In the genomic region with DNA sequence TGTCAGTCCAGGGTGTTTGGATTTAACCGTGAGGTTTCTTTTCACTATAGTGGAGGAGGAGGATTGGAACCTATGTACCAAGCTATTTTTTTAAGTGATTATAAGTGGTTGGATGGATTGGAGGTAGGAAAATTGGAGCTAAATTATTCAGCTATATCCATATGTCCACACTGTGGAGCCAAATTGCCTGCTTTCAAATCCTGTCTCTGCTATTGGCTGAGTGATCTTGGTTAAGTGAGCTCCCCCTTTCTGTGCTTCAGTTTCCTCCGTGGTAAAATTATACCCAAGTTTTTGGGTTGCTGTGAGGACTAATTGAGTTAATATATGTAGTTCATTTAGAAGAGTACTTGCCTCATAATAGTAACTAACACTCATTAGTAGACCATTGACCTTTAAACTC, we compare ENCODE assay signal across 10 cellular contexts. TPM values are rescaled to one million over a fixed set of nuclear protein-coding genes. Genes with fewer than 3 reads are reported as not detected.
A peak's percentile ranks its signal among the peaks of the same experiment; 100 is the strongest.
DNase-seq lines count a peak whose midpoint lies in the region; ATAC-seq and TF ChIP-seq lines count a peak whose summit lies in the region.
"Had no signal": no experiment of that assay in that cellular context is flagged by ENCODE, and none has a peak within 500 bp of the region (broad histone marks: within the 10 kb centered on the region; RNA-seq: fewer than 3 reads in every experiment).

No MANE protein-coding gene starts in this region.

- CTCF ChIA-PET in MCF 10A (lab: Yijun Ruan, JAX) = interaction anchor here (0.5 to 5.9 kb wide), 27 partner anchors 11 to 463 kb away, joined by 3 to 46 read pairs (median 4); partner anchors contain the start of genes ASPN and OGN

- no TSS peak for BruUV-seq in MCF 10A (replicated peaks; lab: Mats Ljungman, UMichigan)

- peaks cover 0 to 4% of the 10 kb centered on the region in 2 donors for H3K4me1 ChIP-seq in breast epithelium

- H3K4me3 Mint-ChIP-seq in MCF 10A (ENCODE audit: unreplicated experiment) (no peak overlapping the region), type B pancreatic cell (no peak overlapping the region)

- H3K36me3 ChIP-seq in breast epithelium = no peaks in the 10 kb centered on the region
- H3K36me3 ChIP-seq: transverse colon had no signal

- no peaks in the 10 kb centered on the region for H3K9me3 ChIP-seq in breast epithelium
- H3K9me3 ChIP-seq: transverse colon had no signal

- no peaks in the 10 kb centered on the region for H3K27me3 ChIP-seq in breast epithelium
- H3K27me3 ChIP-seq: transverse colon had no signal

- H3K27ac Mint-ChIP-seq in MCF 10A (ENCODE audit: low read depth, unreplicated experiment) (peak overlapping the region; percentile 98), type B pancreatic cell (no peak overlapping the region)

- no peaks in the 10 kb centered on the region for H3K9me3 Mint-ChIP-seq in MCF 10A (ENCODE audit: unreplicated experiment)
- H3K9me3 Mint-ChIP-seq in type B pancreatic cell = no peaks in the 10 kb centered on the region
- H3K9me3 Mint-ChIP-seq: naive thymus-derived CD8-positive, alpha-beta T cell had no signal

- DNase-seq in MCF 10A (ENCODE audit: unreplicated experiment) (peak; percentile 51), breast epithelium (ENCODE audit: low spot score in 2 of 2) (no peak), NCI-H460 (ENCODE audit: extremely low read depth, low read depth) (peak; percentile 19), dedifferentiated amniotic fluid mesenchymal stem cell (ENCODE audit: extremely low spot score) (peak; percentile 51), type B pancreatic cell (ENCODE audit: extremely low spot score, unreplicated experiment) (no peak), hippocampal formation (lab: John Stamatoyannopoulos, UW) (no peak)
- DNase-seq: naive thymus-derived CD8-positive, alpha-beta T cell; transverse colon had no signal

- POLR2A ChIA-PET in MCF 10A (lab: Yijun Ruan, JAX) = interaction anchor here (0.6 to 5.0 kb wide), 15 partner anchors 9 to 473 kb away, joined by 3 to 64 read pairs (median 4); partner anchors contain the start of gene IPPK

- H3K4me3 ChIP-seq in breast epithelium = no peak overlapping the region
- H3K4me3 ChIP-seq: transverse colon had no signal

- no peak overlapping the region for H3K27ac ChIP-seq in breast epithelium
- H3K27ac ChIP-seq: transverse colon had no signal

- peaks cover 29% of the 10 kb centered on the region for H3K4me1 Mint-ChIP-seq in MCF 10A (ENCODE audit: insufficient read depth, unreplicated experiment)
- H3K4me1 Mint-ChIP-seq in type B pancreatic cell (ENCODE audit: unreplicated experiment) = peaks cover 22% of the 10 kb centered on the region

- no peaks in the 10 kb centered on the region for H3K27me3 Mint-ChIP-seq in MCF 10A (ENCODE audit: insufficient read depth, unreplicated experiment)
- H3K27me3 Mint-ChIP-seq in type B pancreatic cell = no peaks in the 10 kb centered on the region
- H3K27me3 Mint-ChIP-seq: naive thymus-derived CD8-positive, alpha-beta T cell had no signal

- ATAC-seq in HG02798 (IDR thresholded peaks at IDR 0.05; ENCODE audit: poor library complexity, unreplicated experiment) (no peak), HG03342 (IDR thresholded peaks at IDR 0.05; ENCODE audit: unreplicated experiment) (no peak)
- ATAC-seq: naive thymus-derived CD8-positive, alpha-beta T cell had no signal

- no peak for TF ChIP-seq POLR2A in breast epithelium (IDR thresholded peaks at IDR 0.05)

- H3K36me3 Mint-ChIP-seq in MCF 10A (ENCODE audit: insufficient read depth, unreplicated experiment) (peaks cover 10% of the 10 kb centered on the region), type B pancreatic cell (no peaks in the 10 kb centered on the region)

- TF ChIP-seq CTCF in MCF 10A (IDR thresholded peaks at IDR 0.05; ENCODE audit: unreplicated experiment) (peak; percentile 13), breast epithelium (IDR thresholded peaks at IDR 0.05) (no peak), type B pancreatic cell (conservative IDR thresholded peaks at IDR 0.05) (peak; percentile 51)

- intact Hi-C loops in MCF 10A (cut with micrococcal nuclease) (loop anchor here (1.0 to 5.0 kb wide), 4 partner anchors 111 to 306 kb away; no protein-coding TSS in a partner anchor), breast epithelium (cut with DNase I; ENCODE audit: low total_unique reads) (loop anchor here (5.0 kb wide), 1 partner anchor 309 kb away; no protein-coding TSS in a partner anchor)

RNA-seq across cellular contexts. Expression of gene CENPP, which starts 2.5 kb away (rescaled TPM):
- total RNA-seq in MCF 10A (2022) (1.5 and 4.2 TPM in 2 replicates), breast epithelium (1 to 10 TPM; 3.9 to 6.1 (median 4.5) TPM), type B pancreatic cell (ENCODE audit: low replicate concordance) (4.0 and 7.6 TPM in 2 replicates)
- 5.1 and 7.4 TPM in 2 replicates for total RNA-seq in NCI-H460 (2014; rRNA removed; shearing (Covaris generic))
- 4.1 and 6.1 TPM in 2 replicates for polyA plus RNA-seq in NCI-H460 (2014; cell fraction: nucleus; rRNA removed)

RNA-seq across cellular contexts. Expression of gene NOL8, which starts 3.1 kb away (rescaled TPM):
- total RNA-seq in MCF 10A (2022) = 38.7 and 41.8 TPM in 2 replicates
- total RNA-seq in breast epithelium = 10 to 100 TPM; 31.2 to 66.6 (median 49.8) TPM
- 30.5 and 38.5 TPM in 2 replicates for total RNA-seq in NCI-H460 (2014; rRNA removed; shearing (Covaris generic))
- 56.6 and 65.2 TPM in 2 replicates for polyA plus RNA-seq in NCI-H460 (2014; cell fraction: nucleus; rRNA removed)
- total RNA-seq in type B pancreatic cell (ENCODE audit: low replicate concordance) = 37.4 and 41.0 TPM in 2 replicates

RNA-seq across cellular contexts. Expression of gene IARS1, which starts 34.7 kb away (rescaled TPM):
- 390 and 403 TPM in 2 replicates for total RNA-seq in MCF 10A (2022)
- total RNA-seq in breast epithelium = 100 to 1,000 TPM in 2 of 3 donors, 10 to 100 TPM in 1; 56.5 to 111 (median 111) TPM
- 651 and 698 TPM in 2 replicates for total RNA-seq in NCI-H460 (2014; rRNA removed; shearing (Covaris generic))
- 284 and 331 TPM in 2 replicates for polyA plus RNA-seq in NCI-H460 (2014; cell fraction: nucleus; rRNA removed)
- 125 and 143 TPM in 2 replicates for total RNA-seq in type B pancreatic cell (ENCODE audit: low replicate concordance)

Comparison
In these comparisons a context has a peak if more than half of its experiments do, and no peak if none do; other contexts are left out.
1. DNase-seq: peak in MCF 10A (single experiment), NCI-H460 (single experiment) and dedifferentiated amniotic fluid mesenchymal stem cell (single experiment); none in breast epithelium (0 of 2), type B pancreatic cell (single experiment) and hippocampal formation (0 of 2).
2. CTCF ChIP-seq: peak in MCF 10A (single experiment) and type B pancreatic cell (single experiment); none in breast epithelium (0 of 3).